In genomic region chr2:212488611-212489010, GRCh38 we compare ENCODE assay signal across 20 cellular contexts. TPM values are rescaled to one million over a fixed set of nuclear protein-coding genes. Genes with fewer than 3 reads are reported as not detected.
"Had no signal": no experiment of that assay in that cellular context is flagged by ENCODE, and none has a peak within 500 bp of the region (broad histone marks: within the 10 kb centered on the region; RNA-seq: fewer than 3 reads in every experiment).

No MANE protein-coding gene starts in this region.

- ATAC-seq: esophagus mucosa; gastrocnemius medialis; heart left ventricle; left lobe of liver; mucosa of descending colon; naive thymus-derived CD4-positive, alpha-beta T cell; psoas muscle; right cardiac atrium; stimulated activated naive B cell treated with anti-CD40 and anti-IgM and Interleukin-4, amounts not matched to agents 10 μg/mL and 1 μg/mL and 100 μg/mL, for 72 hours had no signal

- DNase-seq: colonic mucosa; effector CD8-positive, alpha-beta T cell; endodermal cell; foreskin fibroblast; gastrocnemius medialis; heart left ventricle; kidney; mucosa of descending colon; naive thymus-derived CD4-positive, alpha-beta T cell; posterior cingulate gyrus; psoas muscle; right cardiac atrium; sigmoid colon; spleen; stimulated activated CD4-positive, alpha-beta T cell treated with anti-CD3 and anti-CD28 coated beads, Interleukin-2, amount 100 ng/mL, for 48 hours; stimulated activated naive B cell treated with anti-CD40 and anti-IgM and Interleukin-4, amounts not matched to agents 10 μg/mL and 1 μg/mL and 100 μg/mL, for 72 hours; upper lobe of left lung; uterus had no signal

RNA-seq across cellular contexts. Expression of gene ERBB4, which starts 50.0 kb away (rescaled TPM):
- total RNA-seq: naive thymus-derived CD4-positive, alpha-beta T cell had no signal
- polyA plus RNA-seq: naive thymus-derived CD4-positive, alpha-beta T cell had no signal
